Comparison of ENCODE assay signal across 10 cellular contexts in genomic region chr6:87724994-87725811, GRCh38. TPM values are rescaled to one million over a fixed set of nuclear protein-coding genes. Genes with fewer than 3 reads are reported as not detected.
DNase-seq lines count a peak whose midpoint lies in the region; ATAC-seq, FAIRE-seq and TF ChIP-seq lines count a peak whose summit lies in the region.
"Had no signal": no experiment of that assay in that cellular context is flagged by ENCODE, and none has a peak within 500 bp of the region (broad histone marks: within the 10 kb centered on the region; RNA-seq: fewer than 3 reads in every experiment).

No MANE protein-coding gene starts in this region.

- peaks cover 47% of the 10 kb centered on the region for H3K4me1 ChIP-seq in GM12878 (ENCODE audit: control insufficient read depth, insufficient read depth, low read length)
- H3K4me1 ChIP-seq in Caco-2 = peaks cover 5% of the 10 kb centered on the region; the same call in 1 of the 2 replicates

- H3K9ac ChIP-seq in GM12878 (ENCODE audit: control insufficient read depth, insufficient read depth, low read length) = peak overlapping the region; percentile 45

- H3K4me3 ChIP-seq in GM12878 (peak overlapping the region; percentile 48; the same call in 1 of the 2 replicates), Caco-2 (ENCODE audit: low read depth, low read length) (no peak overlapping the region)

- POLR2A ChIA-PET in GM12878 (lab: Charles Lee) (interaction anchor here (1.0 to 1.2 kb wide), 2 partner anchors 20 to 27 kb away, joined by 4 read pairs; no protein-coding TSS in a partner anchor), Caco-2 (lab: Charles Lee) (no interaction called here)

- DNase-seq in GM12878 (ENCODE audit: low read depth, low spot score) = peak; percentile 92
- no peak for DNase-seq in HT-29 (ENCODE audit: low spot score)
- DNase-seq in COLO668 (lab: John Stamatoyannopoulos, UW; ENCODE audit: unreplicated experiment) = no peak
- DNase-seq in HK-2 (ENCODE audit: unreplicated experiment) = no peak
- no peak for DNase-seq in Caco-2
- DNase-seq: NCI-H1105 had no signal

- peak overlapping the region; percentile 92 for H3K27ac ChIP-seq in GM12878 (ENCODE audit: control insufficient read depth, insufficient read depth)

- H3K36me3 Mint-ChIP-seq in Caco-2 (ENCODE audit: insufficient read depth, unreplicated experiment) = peaks cover 5% of the 10 kb centered on the region

- no peaks in the 10 kb centered on the region for H4K20me1 ChIP-seq in GM12878 (ENCODE audit: control insufficient read depth, insufficient read depth)

- 5% methylated on average over 4 of the region's 4 CpGs for WGBS in GM12878 (ENCODE audit: insufficient coverage, insufficient replicate concordance, low lambda C conversion rate, missing lambda C conversion rate)

- in situ Hi-C loops in GM12878 (cut with MboI) = no loop called here

- ATAC-seq in GM18502 (IDR thresholded peaks at IDR 0.05; ENCODE audit: poor library complexity, unreplicated experiment) (peak; percentile 83), GM21423 (IDR thresholded peaks at IDR 0.05; ENCODE audit: unreplicated experiment) (peak; percentile 76), HG03196 (IDR thresholded peaks at IDR 0.05; ENCODE audit: unreplicated experiment) (peak; percentile 78), GM12878 (peak; percentile 83)

- intact Hi-C loops in GM12878 (cut with micrococcal nuclease; ENCODE audit: unreplicated experiment) (loop anchor here (2.0 kb wide), 1 partner anchor 72 kb away; no protein-coding TSS in a partner anchor), Caco-2 (cut with micrococcal nuclease; ENCODE audit: unreplicated experiment) (no loop called here)

- H3K4me3 Mint-ChIP-seq in Caco-2 (ENCODE audit: unreplicated experiment) = no peak overlapping the region
- H3K4me3 Mint-ChIP-seq: central memory CD8-positive, alpha-beta T cell had no signal

- peak overlapping the region; percentile 75 for H3K4me2 ChIP-seq in GM12878 (ENCODE audit: control insufficient read depth, insufficient read depth)

- H3K36me3 ChIP-seq in GM12878 (ENCODE audit: control insufficient read depth in 2 of 2, insufficient read depth in 2 of 2, low read length in 1 of 2) = no peaks in the 10 kb centered on the region
- no peaks in the 10 kb centered on the region for H3K36me3 ChIP-seq in Caco-2 (ENCODE audit: control insufficient read depth, insufficient read depth, low read length)

- no peaks in the 10 kb centered on the region for H3K79me2 ChIP-seq in GM12878 (ENCODE audit: control insufficient read depth, insufficient read depth, low read length)

- peak; percentile 60 to 75; a peak in 2 of 4 replicates for TF ChIP-seq EP300 in GM12878 (IDR thresholded peaks at IDR 0.05; ENCODE audit: borderline replicate concordance in 1 of 2, control insufficient read depth in 1 of 2, low read depth in 2 of 2, low read length in 2 of 2)

- H3K27ac Mint-ChIP-seq in Caco-2 (ENCODE audit: unreplicated experiment) = no peak overlapping the region

- H3K9me3 Mint-ChIP-seq in Caco-2 (ENCODE audit: unreplicated experiment) = no peaks in the 10 kb centered on the region
- H3K9me3 Mint-ChIP-seq: central memory CD8-positive, alpha-beta T cell had no signal

- TF ChIP-seq CTCF in GM12878 (IDR thresholded peaks at IDR 0.05 in 2 of 3, conservative IDR thresholded peaks at IDR 0.05 in 1 of 3; ENCODE audit: control insufficient read depth in 2 of 3, extremely low read depth in 1 of 3, insufficient read depth in 1 of 3, low read depth in 3 of 3, low read length in 3 of 3) (no peak), Caco-2 (IDR thresholded peaks at IDR 0.05; ENCODE audit: insufficient read depth in 1 of 2, low read depth in 1 of 2, low read length in 1 of 2, severe bottlenecking in 1 of 2, unreplicated experiment in 1 of 2) (no peak)

- H3K27me3 ChIP-seq in GM12878 (replicated peaks in 1 of 2; ENCODE audit: control insufficient read depth in 2 of 2, insufficient read depth in 2 of 2, low read length in 1 of 2) = no peaks in the 10 kb centered on the region
- no peaks in the 10 kb centered on the region for H3K27me3 ChIP-seq in Caco-2 (replicated peaks; ENCODE audit: control insufficient read depth, insufficient read depth, low read length)

- H3K9me3 ChIP-seq in GM12878 (replicated peaks; ENCODE audit: control insufficient read depth, insufficient read depth, low read length) (no peaks in the 10 kb centered on the region), Caco-2 (no peaks in the 10 kb centered on the region)

- RAD21 ChIA-PET in GM12878 (lab: Charles Lee; ENCODE audit: unreplicated experiment) = interaction anchor here (1.0 to 1.7 kb wide), 9 partner anchors 22 to 248 kb away, joined by 3 to 15 read pairs (median 4); no protein-coding TSS in a partner anchor

- SMC1A ChIA-PET in GM12878 (lab: Charles Lee; ENCODE audit: uncharacterized antibody, unreplicated experiment) = interaction anchor here (0.9 to 4.2 kb wide), 10 partner anchors 12 to 180 kb away, joined by 3 to 36 read pairs (median 5); no protein-coding TSS in a partner anchor

- H3K4me1 Mint-ChIP-seq in Caco-2 (ENCODE audit: low read depth, unreplicated experiment) = no peaks in the 10 kb centered on the region
- H3K4me1 Mint-ChIP-seq: central memory CD8-positive, alpha-beta T cell had no signal

- peak; percentile 78 for FAIRE-seq in GM12878 (lab: Jason Lieb, UNC)

- H3K27me3 Mint-ChIP-seq in Caco-2 (ENCODE audit: insufficient read depth, unreplicated experiment) = no peaks in the 10 kb centered on the region
- H3K27me3 Mint-ChIP-seq: central memory CD8-positive, alpha-beta T cell had no signal

- CTCF ChIA-PET in GM12878 (lab: Yijun Ruan, JAX) = interaction anchor here (0.7 to 2.1 kb wide), 4 partner anchors 8 to 153 kb away, joined by 3 to 10 read pairs (median 4); no protein-coding TSS in a partner anchor
- CTCF ChIA-PET in Caco-2 (lab: Charles Lee) = no interaction called here

- peak; percentile 53; the same call in 1 of the 2 replicates for TF ChIP-seq POLR2A in GM12878 (IDR thresholded peaks at IDR 0.05; ENCODE audit: low read depth, low read length)

- no peak; the same call in 1 of the 2 replicates for TF ChIP-seq RAD21 in GM12878 (IDR thresholded peaks at IDR 0.05; ENCODE audit: insufficient read depth, low read depth, low read length)

- H2AFZ ChIP-seq in GM12878 (ENCODE audit: control insufficient read depth, low read depth, low read length) = no peak overlapping the region

- BruUV-seq in GM12878 (replicated peaks; lab: Mats Ljungman, UMichigan) = no TSS peak
- no TSS peak for BruUV-seq in Caco-2 (replicated peaks; lab: Mats Ljungman, UMichigan)

TF ChIP-seq in GM12878, 131 proteins besides CTCF, POLR2A, EP300 and RAD21 (continues in another document):
- TF ChIP-seq JUNB (IDR thresholded peaks at IDR 0.05) (peak; percentile 67), NBN (IDR thresholded peaks at IDR 0.05) (no peak), BHLHE40 (IDR thresholded peaks at IDR 0.05; ENCODE audit: borderline replicate concordance in 1 of 2, low read depth in 2 of 2, low read length in 1 of 2) (peak; percentile 53 to 70; a peak in 2 of 4 replicates), NR2C1 (IDR thresholded peaks at IDR 0.05) (no peak), MEF2B (IDR thresholded peaks at IDR 0.05; ENCODE audit: partially characterized antibody, poor library complexity, severe bottlenecking) (peak; percentile 69), CBFB (IDR thresholded peaks at IDR 0.05; ENCODE audit: low read depth) (peak; percentile 71; the same call in 1 of the 2 replicates), ATF2 (IDR thresholded peaks at IDR 0.05; ENCODE audit: low read length) (0 out of 2 replicates have a peak, but pooled peaks have one; percentile 55), TCF12 (IDR thresholded peaks at IDR 0.05; ENCODE audit: low read depth, low read length) (peak; percentile 83), PAX8 (IDR thresholded peaks at IDR 0.05) (no peak), CEBPB (IDR thresholded peaks at IDR 0.05; ENCODE audit: borderline replicate concordance in 1 of 2, low read depth in 2 of 2, low read length in 2 of 2) (peak in 1 of 2 experiments; percentile 73; a peak in 1 of 4 replicates)

RNA-seq across cellular contexts. Expression of gene AKIRIN2, which starts 23.2 kb away (rescaled TPM):
- total RNA-seq in GM12878 (2013; cell fraction: nucleolus; rRNA removed) = 105 and 137 TPM in 2 replicates
- total RNA-seq in GM12878 (2014; rRNA removed) = 28.4 and 32.9 TPM in 2 replicates
- 21.9 and 23.7 TPM in 2 replicates for total RNA-seq in GM12878 (2014; rRNA removed; fragmentation: Illumina TruSeq; extraction: Trizol)
- total RNA-seq in GM12878 (2021) = 71.6 and 74.4 TPM in 2 replicates
- 30.6 TPM for polyA plus RNA-seq in GM12878 (2011; ENCODE audit: low read depth)
- 40.1 and 62.9 TPM in 2 replicates for polyA plus RNA-seq in GM12878 (2011; rRNA removed)
- 20.0 and 28.1 TPM in 2 replicates for polyA plus RNA-seq in GM12878 (2011; cell fraction: cytosol; rRNA removed)
- 50.6 and 56.0 TPM in 2 replicates for polyA plus RNA-seq in GM12878 (2011; cell fraction: nucleus; rRNA removed)
- polyA plus RNA-seq in GM12878 (2012) = 64.1 and 73.9 TPM in 2 replicates
- polyA plus RNA-seq in GM12878 (2014; fragmentation: Illumina TruSeq; extraction: Trizol) = 39.3 and 46.5 TPM in 2 replicates
- 10 to 100 TPM; 12.7 to 16.8 TPM for polyA plus RNA-seq in GM12878 (2014; fragmentation: Nextera tagmentation; extraction: Ambion mirVana)
- 45.0 and 49.0 TPM in 2 replicates for polyA plus RNA-seq in GM12878 (2014; rRNA removed)
- polyA plus RNA-seq in GM12878 (2016; fragmentation: Nextera tagmentation; extraction: Ambion mirVana) = 10 to 100 TPM; 79.2 to 82.2 TPM
- 8.4 and 14.7 TPM in 2 replicates for polyA minus RNA-seq in GM12878 (2011; rRNA and poly(A)+ RNA removed)
- 18.0 and 18.7 TPM in 2 replicates for polyA minus RNA-seq in GM12878 (2011; cell fraction: cytosol; rRNA and poly(A)+ RNA removed)
- 43.9 and 77.4 TPM in 2 replicates for polyA minus RNA-seq in GM12878 (2011; cell fraction: nucleus; rRNA and poly(A)+ RNA removed)
- 18.3 and 18.8 TPM in 2 replicates for total RNA-seq in HT-29 (2014; rRNA removed; shearing (Covaris generic))
- 51.3 and 53.5 TPM in 2 replicates for total RNA-seq in Caco-2 (2022)
